ENCODE assay signal across 20 cellular contexts in the genomic region with DNA sequence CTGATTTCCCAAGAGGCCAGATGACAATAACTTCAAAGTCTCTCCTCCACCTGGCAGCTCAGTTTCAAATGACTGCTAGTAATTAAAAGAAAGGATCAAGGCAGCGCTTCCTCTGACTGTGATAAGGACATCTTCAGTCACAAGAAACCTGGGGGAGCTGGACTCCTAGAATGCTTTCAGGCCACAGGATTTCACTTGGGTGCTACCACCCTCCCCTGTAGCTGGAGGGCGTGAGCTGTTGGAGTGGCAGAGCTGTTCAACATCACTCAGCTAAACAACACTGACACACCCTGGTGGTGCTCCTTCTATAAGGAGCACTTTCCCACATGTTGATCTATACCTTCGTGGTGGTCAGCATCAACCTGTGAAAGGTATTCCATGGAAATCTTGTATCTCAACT. TPM values are rescaled to one million over a fixed set of nuclear protein-coding genes. Genes with fewer than 3 reads are reported as not detected.
A peak's percentile ranks its signal among the peaks of the same experiment; 100 is the strongest.
DNase-seq lines count a peak whose midpoint lies in the region; ATAC-seq and TF ChIP-seq lines count a peak whose summit lies in the region.
"Had no signal": no experiment of that assay in that cellular context is flagged by ENCODE, and none has a peak within 500 bp of the region (broad histone marks: within the 10 kb centered on the region; RNA-seq: fewer than 3 reads in every experiment).

No MANE protein-coding gene starts in this region.

- peaks cover 9% of the 10 kb centered on the region; the same call in 1 of the 2 replicates for H3K4me1 ChIP-seq in OCI-LY3 (ENCODE audit: low read length)

- H3K27me3 ChIP-seq in OCI-LY3 (ENCODE audit: low read depth, low read length) = peaks cover 17% of the 10 kb centered on the region

- peaks cover 20% of the 10 kb centered on the region for H3K9me3 Mint-ChIP-seq in glutamatergic neuron (ENCODE audit: unreplicated experiment)

- H3K36me3 ChIP-seq in OCI-LY3 (replicated peaks; ENCODE audit: low read depth, low read length) = no peaks in the 10 kb centered on the region
- H3K36me3 ChIP-seq: thyroid gland had no signal

- peak overlapping the region; percentile 26 for H3K4me3 Mint-ChIP-seq in glutamatergic neuron (ENCODE audit: unreplicated experiment)

- H3K9ac ChIP-seq in OCI-LY3 (ENCODE audit: low read length) = no peak overlapping the region

- peaks cover 17% of the 10 kb centered on the region for H3K27me3 Mint-ChIP-seq in glutamatergic neuron (ENCODE audit: unreplicated experiment)

- ATAC-seq in HG02981 (IDR thresholded peaks at IDR 0.05; ENCODE audit: unreplicated experiment) (no peak), left ventricle myocardium superior (no peak)
- ATAC-seq: left lobe of liver had no signal

- DNase-seq in COLO668 (lab: John Stamatoyannopoulos, UW; ENCODE audit: unreplicated experiment) (peak; percentile 10), glutamatergic neuron (no peak), H4 (ENCODE audit: low spot score) (no peak), nucleus accumbens (lab: John Stamatoyannopoulos, UW) (no peak), left ventricle myocardium superior (no peak)
- DNase-seq: amygdala, foreskin fibroblast, NCI-H1417 treated with DMSO at 0.1 percent for 48 hours, NCI-H526 treated with DMSO at 0.1 percent for 48 hours, posterior cingulate gyrus, RPMI8226, small intestine, T-helper 1 cell, thyroid gland had no signal

- H3K9me3 ChIP-seq in OCI-LY3 (ENCODE audit: insufficient read depth, low read length) = no peaks in the 10 kb centered on the region
- H3K9me3 ChIP-seq: thyroid gland had no signal

- H3K4me1 Mint-ChIP-seq in glutamatergic neuron (ENCODE audit: low read depth, unreplicated experiment) = peaks cover 23% of the 10 kb centered on the region

- TF ChIP-seq CTCF in GM12872 (IDR thresholded peaks at IDR 0.05; ENCODE audit: insufficient read depth, low read depth, low read length) (peak; percentile 18; the same call in 1 of the 3 replicates), OCI-LY3 (IDR thresholded peaks at IDR 0.05; ENCODE audit: low read depth, low read length) (peak; percentile 59), glutamatergic neuron (IDR thresholded peaks at IDR 0.05; ENCODE audit: partially characterized antibody, unreplicated experiment) (no peak)

- intact Hi-C loops in left ventricle myocardium superior (cut with micrococcal nuclease) = no loop called here

- H3K79me2 ChIP-seq in OCI-LY3 (ENCODE audit: low read length) = no peaks in the 10 kb centered on the region

- no peak overlapping the region for H3K27ac ChIP-seq in OCI-LY3 (ENCODE audit: low read length)
- H3K27ac ChIP-seq: thyroid gland had no signal

- H3K36me3 Mint-ChIP-seq in glutamatergic neuron (ENCODE audit: unreplicated experiment) = peaks cover 7% of the 10 kb centered on the region

- H3K4me3 ChIP-seq in OCI-LY3 (ENCODE audit: low read length) = no peak overlapping the region
- H3K4me3 ChIP-seq: thyroid gland had no signal

- no peak overlapping the region for H2AFZ ChIP-seq in OCI-LY3 (ENCODE audit: low read depth, low read length)

- H3K27ac Mint-ChIP-seq in glutamatergic neuron (ENCODE audit: unreplicated experiment) = no peak overlapping the region

- no peaks in the 10 kb centered on the region for H4K20me1 ChIP-seq in OCI-LY3 (ENCODE audit: insufficient read depth, low read length)

- no peak overlapping the region for H3K4me2 ChIP-seq in OCI-LY3 (ENCODE audit: low read length)

RNA-seq across cellular contexts. Expression of a gene that starts 2.2 kb away (rescaled TPM):
- 143 TPM for total RNA-seq in glutamatergic neuron (ENCODE audit: unreplicated experiment)
- 0.74 and 0.87 TPM in 2 replicates for total RNA-seq in H4 (2014; rRNA removed; shearing (Covaris generic))
- total RNA-seq in left ventricle myocardium superior = 0.47 TPM
- total RNA-seq: activated CD8-positive, alpha-beta memory T cell treated with anti-CD3 and anti-CD28 coated beads for 36 hours; chondrocyte had no signal

Comparison
In these comparisons a context has a peak if more than half of its experiments do, and no peak if none do; other contexts are left out.
1. RNA of a gene that starts 2.2 kb away (total RNA-seq): 143 TPM in glutamatergic neuron (single experiment); 0.74 to 0.87 TPM in H4 and 0.47 TPM in left ventricle myocardium superior (single experiment); every median in the first group is over 10 times any median in the second.